In the genomic region with DNA sequence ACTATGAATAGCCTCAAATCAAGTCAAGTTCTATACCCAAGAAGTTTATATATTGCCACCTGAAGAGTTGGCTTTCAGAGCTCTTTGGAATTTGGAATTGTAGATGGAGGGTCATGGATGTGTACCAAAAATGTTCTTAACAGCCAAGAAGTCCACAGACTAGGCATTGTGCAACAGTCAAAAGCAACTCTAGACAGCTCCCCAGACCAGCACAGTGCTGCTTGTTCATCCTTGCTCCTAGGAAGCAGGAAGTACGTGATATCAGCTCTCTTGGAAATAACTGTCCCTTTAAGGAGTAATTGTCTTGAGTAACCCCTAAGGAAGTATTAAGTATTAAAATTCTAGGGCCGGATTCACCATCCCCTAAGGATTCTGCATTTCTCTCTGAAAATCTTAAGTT, we compare ENCODE assay signal across 19 cellular contexts. TPM values are rescaled to one million over a fixed set of nuclear protein-coding genes. Genes with fewer than 3 reads are reported as not detected.
DNase-seq lines count a peak whose midpoint lies in the region; ATAC-seq and TF ChIP-seq lines count a peak whose summit lies in the region.
"Had no signal": no experiment of that assay in that cellular context is flagged by ENCODE, and none has a peak within 500 bp of the region (broad histone marks: within the 10 kb centered on the region; RNA-seq: fewer than 3 reads in every experiment).

No MANE protein-coding gene starts in this region.

- no peak overlapping the region for H3K4me3 Mint-ChIP-seq in stimulated activated memory B cell treated with anti-CD40 and anti-IgM and Interleukin-4, amounts not matched to agents 10 μg/mL and 1 μg/mL and 100 μg/mL, for 72 hours

- H3K4me3 ChIP-seq in epithelial cell of esophagus (ENCODE audit: low read length): no peak overlapping the region
- no peak overlapping the region for H3K4me3 ChIP-seq in left lung
- H3K4me3 ChIP-seq: suprapubic skin had no signal

- H3K9me3 Mint-ChIP-seq in stimulated activated memory B cell treated with anti-CD40 and anti-IgM and Interleukin-4, amounts not matched to agents 10 μg/mL and 1 μg/mL and 100 μg/mL, for 72 hours: no peaks in the 10 kb centered on the region

- no peaks in the 10 kb centered on the region for H3K27me3 Mint-ChIP-seq in stimulated activated memory B cell treated with anti-CD40 and anti-IgM and Interleukin-4, amounts not matched to agents 10 μg/mL and 1 μg/mL and 100 μg/mL, for 72 hours

- no peaks in the 10 kb centered on the region for H3K9me3 ChIP-seq in left lung
- H3K9me3 ChIP-seq: Caco-2, neutrophil, suprapubic skin had no signal

- H3K27ac ChIP-seq in left lung: no peak overlapping the region
- H3K27ac ChIP-seq in foreskin keratinocyte: no peak overlapping the region
- H3K27ac ChIP-seq: KMS-11, neutrophil, suprapubic skin, WERI-Rb-1 had no signal

- peaks cover 0 to 15% of the 10 kb centered on the region in 2 donors for H3K36me3 ChIP-seq in left lung
- H3K36me3 ChIP-seq: neutrophil, WERI-Rb-1 had no signal

- no peak overlapping the region for H3K27ac Mint-ChIP-seq in stimulated activated memory B cell treated with anti-CD40 and anti-IgM and Interleukin-4, amounts not matched to agents 10 μg/mL and 1 μg/mL and 100 μg/mL, for 72 hours

- DNase-seq in AG08395 (ENCODE audit: low spot score) (peak; percentile 41), HCEC 1CT (peak; percentile 17), epithelial cell of esophagus (ENCODE audit: low read depth) (peak; percentile 29), left lung (no peak), foreskin keratinocyte (no peak), DMS 273 treated with DMSO at 0.1 percent for 48 hours (lab: John Stamatoyannopoulos, UW) (no peak), DMS 273 (lab: John Stamatoyannopoulos, UW; ENCODE audit: unreplicated experiment) (no peak)
- DNase-seq: activated CD4-positive, alpha-beta T cell treated with anti-CD3 and anti-CD28 coated beads, Interleukin-2, amount 50 U/mL, for 48 hours; activated gamma-delta T cell treated with Interleukin-2 at 50 U/mL for 16 hours; Caco-2; NCI-H1105; NCI-H2107; NCI-H524; WERI-Rb-1 had no signal

- no peaks in the 10 kb centered on the region for H3K27me3 ChIP-seq in left lung
- H3K27me3 ChIP-seq in foreskin keratinocyte: no peaks in the 10 kb centered on the region
- H3K27me3 ChIP-seq: neutrophil, suprapubic skin had no signal

- intact Hi-C loops in left lung (cut with DNase I): no loop called here

- no peaks in the 10 kb centered on the region for H3K4me1 ChIP-seq in left lung
- H3K4me1 ChIP-seq in foreskin keratinocyte: no peaks in the 10 kb centered on the region
- H3K4me1 ChIP-seq: Caco-2, suprapubic skin had no signal

- ATAC-seq in left lung (peak; percentile 80), foreskin keratinocyte (no peak)
- no peak for ATAC-seq in stimulated activated memory B cell treated with anti-CD40 and anti-IgM and Interleukin-4, amounts not matched to agents 10 μg/mL and 1 μg/mL and 100 μg/mL, for 72 hours

- H3K4me1 Mint-ChIP-seq in stimulated activated memory B cell treated with anti-CD40 and anti-IgM and Interleukin-4, amounts not matched to agents 10 μg/mL and 1 μg/mL and 100 μg/mL, for 72 hours: no peaks in the 10 kb centered on the region

- TF ChIP-seq CTCF in epithelial cell of esophagus (IDR thresholded peaks at IDR 0.05; ENCODE audit: insufficient read depth, low read depth, low read length, missing control alignments) (no peak), left lung (IDR thresholded peaks at IDR 0.05) (no peak), foreskin keratinocyte (conservative IDR thresholded peaks at IDR 0.05) (no peak)

- H3K36me3 Mint-ChIP-seq in stimulated activated memory B cell treated with anti-CD40 and anti-IgM and Interleukin-4, amounts not matched to agents 10 μg/mL and 1 μg/mL and 100 μg/mL, for 72 hours: peaks cover 19% of the 10 kb centered on the region

RNA-seq across cellular contexts. Expression of gene IL17D, which starts 30.7 kb away (rescaled TPM):
- total RNA-seq in left lung (1 to 10 TPM; 1.1 to 3.6 TPM), foreskin keratinocyte (0.07 and 0.10 TPM in 2 replicates)
- polyA plus RNA-seq in foreskin keratinocyte: 0.07 and 0.10 TPM in 2 replicates
- total RNA-seq: T-helper 1 cell treated with Interleukin-12 subunit alpha and Interleukin-12 subunit beta and Interleukin-4 antibody, amounts not matched to agents 30 ng/mL and 1 ng/mL, for 36 hours had no signal

Comparison
In these comparisons a context has a peak if more than half of its experiments do, and no peak if none do; other contexts are left out.
1. DNase-seq: peak in AG08395 (single experiment), HCEC 1CT (single experiment) and epithelial cell of esophagus (single experiment); none in left lung (0 of 2), foreskin keratinocyte (0 of 2), DMS 273 treated with DMSO at 0.1 percent for 48 hours (single experiment) and DMS 273 (single experiment).